In genomic region chr6:93183513-93183912, GRCh38 we compare ENCODE assay signal across 15 cellular contexts.
A peak's percentile ranks its signal among the peaks of the same experiment; 100 is the strongest.
DNase-seq lines count a peak whose midpoint lies in the region; TF ChIP-seq lines count a peak whose summit lies in the region.
"Had no signal": no experiment of that assay in that cellular context is flagged by ENCODE, and none has a peak within 500 bp of the region (broad histone marks: within the 10 kb centered on the region; RNA-seq: fewer than 3 reads in every experiment).

No MANE protein-coding gene starts in this region.

- no peak for DNase-seq in cardiac muscle cell (ENCODE audit: low read depth in 1 of 2, low spot score in 1 of 2)
- DNase-seq in left ventricle myocardium inferior: no peak
- DNase-seq in NCI-H748 (lab: John Stamatoyannopoulos, UW; ENCODE audit: unreplicated experiment): peak; percentile 87
- peak; percentile 23 for DNase-seq in amniotic epithelial cell (ENCODE audit: low read depth)
- no peak for DNase-seq in germinal center (ENCODE audit: low spot score)
- DNase-seq in foreskin fibroblast: no peak
- no peak for DNase-seq in stimulated activated CD4-positive, alpha-beta T cell treated with anti-CD3 and anti-CD28 coated beads, Interleukin-15, amount 100 ng/mL, for 24 hours
- no peak for DNase-seq in NCI-H1092 (lab: John Stamatoyannopoulos, UW)
- DNase-seq: AML-193; CD4-positive, CD25-positive, alpha-beta regulatory T cell; DMS79 treated with DMSO at 0.1 percent for 48 hours; NCI-H2029; NCI-H345; RPMI8226 had no signal

- H3K4me1 ChIP-seq in cardiac muscle cell (ENCODE audit: low read depth) (peaks cover 22% of the 10 kb centered on the region), left ventricle myocardium inferior (peaks cover 15% of the 10 kb centered on the region)

- no peaks in the 10 kb centered on the region for H3K9me3 ChIP-seq in cardiac muscle cell (ENCODE audit: low read depth)
- H3K9me3 ChIP-seq in left ventricle myocardium inferior (replicated peaks): no peaks in the 10 kb centered on the region

- no peak overlapping the region for H3K4me3 ChIP-seq in cardiac muscle cell
- H3K4me3 ChIP-seq in left ventricle myocardium inferior: no peak overlapping the region
- no peak overlapping the region for H3K4me3 ChIP-seq in foreskin fibroblast (ENCODE audit: low read depth in 1 of 2, low read length in 2 of 2)

- no peaks in the 10 kb centered on the region for H3K27me3 ChIP-seq in cardiac muscle cell
- H3K27me3 ChIP-seq in left ventricle myocardium inferior (ENCODE audit: low read depth): no peaks in the 10 kb centered on the region

- no peaks in the 10 kb centered on the region for H3K36me3 ChIP-seq in cardiac muscle cell
- no peaks in the 10 kb centered on the region for H3K36me3 ChIP-seq in left ventricle myocardium inferior

- TF ChIP-seq CTCF in cardiac muscle cell (IDR thresholded peaks at IDR 0.05; ENCODE audit: low read depth, low read length) (no peak), left ventricle myocardium inferior (IDR thresholded peaks at IDR 0.05; ENCODE audit: borderline replicate concordance) (no peak), foreskin fibroblast (IDR thresholded peaks at IDR 0.05; ENCODE audit: low read depth, low read length) (no peak)

- peak overlapping the region; percentile 42 for H3K27ac ChIP-seq in cardiac muscle cell
- H3K27ac ChIP-seq in left ventricle myocardium inferior (replicated peaks): no peak overlapping the region
- H3K27ac ChIP-seq: HL-60 had no signal

- intact Hi-C loops in left ventricle myocardium inferior (cut with micrococcal nuclease): no loop called here

Comparison
In these comparisons a context has a peak if more than half of its experiments do, and no peak if none do; other contexts are left out.
1. DNase-seq: peak in NCI-H748 (single experiment) and amniotic epithelial cell (single experiment); none in cardiac muscle cell (0 of 2), left ventricle myocardium inferior (single experiment), germinal center (single experiment), foreskin fibroblast (0 of 2), stimulated activated CD4-positive, alpha-beta T cell treated with anti-CD3 and anti-CD28 coated beads, Interleukin-15, amount 100 ng/mL, for 24 hours (single experiment) and NCI-H1092 (single experiment).